Comparison of ENCODE assay signal across 21 cellular contexts in genomic region chr2:117486081-117486480, GRCh38.
DNase-seq lines count a peak whose midpoint lies in the region; ATAC-seq and TF ChIP-seq lines count a peak whose summit lies in the region.
"Had no signal": no experiment of that assay in that cellular context is flagged by ENCODE, and none has a peak within 500 bp of the region (broad histone marks: within the 10 kb centered on the region; RNA-seq: fewer than 3 reads in every experiment).

No MANE protein-coding gene starts in this region.

- no peaks in the 10 kb centered on the region for H3K27me3 ChIP-seq in DND-41 (ENCODE audit: insufficient read depth, low read length, poor library complexity)
- H3K27me3 ChIP-seq in osteoblast (ENCODE audit: insufficient read depth, low read length), result no peaks in the 10 kb centered on the region
- H3K27me3 ChIP-seq: BLaER1 treated with 17β-estradiol and CSF1 and Interleukin-3, amounts not matched to agents 10 nM and 100 nM had no signal

- no peak overlapping the region for H3K9ac ChIP-seq in DND-41 (ENCODE audit: low read depth, low read length)
- H3K9ac ChIP-seq: BLaER1 treated with 17β-estradiol and CSF1 and Interleukin-3, amounts not matched to agents 10 nM and 100 nM had no signal

- H2AFZ ChIP-seq in DND-41 (ENCODE audit: low read depth, low read length) (no peak overlapping the region), osteoblast (ENCODE audit: low read length) (no peak overlapping the region)

- H3K4me2 ChIP-seq in DND-41 (ENCODE audit: insufficient read depth, low read length) (no peak overlapping the region), osteoblast (ENCODE audit: insufficient read depth, low read length) (no peak overlapping the region)
- H3K4me2 ChIP-seq: A549; BLaER1 treated with 17β-estradiol and CSF1 and Interleukin-3, amounts not matched to agents 10 nM and 100 nM had no signal

- peak; percentile 40; the same call in 1 of the 3 replicates for ATAC-seq in DND-41 (ENCODE audit: insufficient read depth, low read depth)
- ATAC-seq in GM21576 (IDR thresholded peaks at IDR 0.05; ENCODE audit: unreplicated experiment), result no peak
- no peak for ATAC-seq in HG02642 (IDR thresholded peaks at IDR 0.05; ENCODE audit: poor library complexity, unreplicated experiment)
- ATAC-seq: A549; CD8-positive, alpha-beta T cell had no signal

- DNase-seq in DND-41, result peak; percentile 13
- peak; percentile 99 for DNase-seq in Jurkat, Clone E6-1 (ENCODE audit: low read depth, low spot score)
- peak; percentile 19 to 50 for DNase-seq in SHP77 (lab: John Stamatoyannopoulos, UW)
- no peak for DNase-seq in neural crest cell (ENCODE audit: low read depth, low spot score)
- DNase-seq in osteoblast (ENCODE audit: insufficient read length, low spot score, missing footprints), result no peak
- DNase-seq: AML-193; Caco-2; Calu3; CD4-positive, alpha-beta T cell; CD8-positive, alpha-beta T cell; DMS153; DMS53; DMS79; GF-D8 had no signal

- no peak overlapping the region for H3K4me3 ChIP-seq in DND-41 (ENCODE audit: low read depth in 1 of 2, low read length in 2 of 2)
- no peak overlapping the region for H3K4me3 ChIP-seq in Jurkat, Clone E6-1 (ENCODE audit: low read length)
- no peak overlapping the region for H3K4me3 ChIP-seq in osteoblast (ENCODE audit: insufficient read depth, low read length)
- H3K4me3 ChIP-seq: A549; BLaER1 treated with 17β-estradiol and CSF1 and Interleukin-3, amounts not matched to agents 10 nM and 100 nM had no signal

- H3K36me3 ChIP-seq in DND-41 (ENCODE audit: insufficient read depth, low read length) (no peaks in the 10 kb centered on the region), osteoblast (ENCODE audit: insufficient read depth, low read length) (no peaks in the 10 kb centered on the region)
- H3K36me3 ChIP-seq: BLaER1 treated with 17β-estradiol and CSF1 and Interleukin-3, amounts not matched to agents 10 nM and 100 nM had no signal

- H3K4me1 Mint-ChIP-seq in neural crest cell, result no peaks in the 10 kb centered on the region
- H3K4me1 Mint-ChIP-seq: B cell had no signal

- H3K4me1 ChIP-seq in DND-41 (ENCODE audit: insufficient read depth, low read length) (peaks cover 21% of the 10 kb centered on the region), osteoblast (ENCODE audit: insufficient read depth, low read length) (no peaks in the 10 kb centered on the region)
- H3K4me1 ChIP-seq: A549, Caco-2 had no signal

- H4K20me1 ChIP-seq in DND-41 (ENCODE audit: insufficient read depth, low read length) (no peaks in the 10 kb centered on the region), osteoblast (ENCODE audit: insufficient read depth, low read length) (no peaks in the 10 kb centered on the region)
- H4K20me1 ChIP-seq: BLaER1 treated with 17β-estradiol and CSF1 and Interleukin-3, amounts not matched to agents 10 nM and 100 nM had no signal

- H3K79me2 ChIP-seq in DND-41 (ENCODE audit: insufficient read depth, low read length) (no peaks in the 10 kb centered on the region), osteoblast (ENCODE audit: insufficient read depth, low read length) (no peaks in the 10 kb centered on the region)

- H3K9me3 ChIP-seq in DND-41 (ENCODE audit: insufficient read depth, low read length, severe bottlenecking), result peaks cover 5% of the 10 kb centered on the region
- peaks cover 4% of the 10 kb centered on the region for H3K9me3 ChIP-seq in osteoblast (ENCODE audit: low read depth, low read length)
- H3K9me3 ChIP-seq: A549; BLaER1 treated with 17β-estradiol and CSF1 and Interleukin-3, amounts not matched to agents 10 nM and 100 nM; Caco-2 had no signal

- no peaks in the 10 kb centered on the region for H3K27me3 Mint-ChIP-seq in neural crest cell (ENCODE audit: low read depth)
- H3K27me3 Mint-ChIP-seq: B cell; CD4-positive, alpha-beta T cell had no signal

- no peak overlapping the region for H3K4me3 Mint-ChIP-seq in neural crest cell
- H3K4me3 Mint-ChIP-seq: B cell; CD4-positive, alpha-beta T cell; CD8-positive, alpha-beta T cell had no signal

- peak overlapping the region; percentile 38 for H3K27ac Mint-ChIP-seq in neural crest cell (ENCODE audit: unreplicated experiment)
- H3K27ac Mint-ChIP-seq: B cell; CD4-positive, alpha-beta T cell; CD8-positive, alpha-beta T cell had no signal

- peaks cover 50% of the 10 kb centered on the region for H3K36me3 Mint-ChIP-seq in neural crest cell (ENCODE audit: low read depth)
- H3K36me3 Mint-ChIP-seq: CD8-positive, alpha-beta T cell had no signal

- H3K9me3 Mint-ChIP-seq in neural crest cell, result peaks cover 16% of the 10 kb centered on the region

- H3K27ac ChIP-seq in DND-41 (ENCODE audit: low read length), result no peak overlapping the region
- H3K27ac ChIP-seq in osteoblast (ENCODE audit: low read depth, low read length), result no peak overlapping the region
- H3K27ac ChIP-seq: 22Rv1; A549; BLaER1 treated with 17β-estradiol and CSF1 and Interleukin-3, amounts not matched to agents 10 nM and 100 nM; C4-2B had no signal

- TF ChIP-seq CTCF in DND-41 (IDR thresholded peaks at IDR 0.05; ENCODE audit: borderline replicate concordance, extremely low read depth, low read length, poor library complexity, severe bottlenecking), result no peak
- no peak for TF ChIP-seq CTCF in neural crest cell (conservative IDR thresholded peaks at IDR 0.05)
- TF ChIP-seq CTCF in osteoblast (IDR thresholded peaks at IDR 0.05; ENCODE audit: extremely low read depth, low read depth, low read length), result no peak

Comparison
In these comparisons a context has a peak if more than half of its experiments do, and no peak if none do; other contexts are left out.
1. DNase-seq: peak in DND-41 (single experiment), Jurkat, Clone E6-1 (single experiment) and SHP77 (2 of 2); none in neural crest cell (single experiment) and osteoblast (single experiment).